ENCODE assay signal across 28 cellular contexts in genomic region chr16:30581462-30581861, GRCh38.
"Had no signal": no experiment of that assay in that cellular context is flagged by ENCODE, and none has a peak within 500 bp of the region (broad histone marks: within the 10 kb centered on the region; RNA-seq: fewer than 3 reads in every experiment).

No MANE protein-coding gene starts in this region.

- H3K4me3 ChIP-seq: adrenal gland, body of pancreas, breast epithelium, MG63, SJSA1 had no signal

- H3K9ac ChIP-seq: SK-N-SH had no signal

- H3K27ac ChIP-seq: adrenal gland, body of pancreas, breast epithelium, SJSA1 had no signal

- ATAC-seq: activated CD8-positive, alpha-beta T cell treated with anti-CD3 and anti-CD28 coated beads for 36 hours; activated naive CD4-positive, alpha-beta T cell treated with anti-CD3 and anti-CD28 coated beads, Interleukin-2, amount 50 U/mL, for 72 hours; body of pancreas; Panc1 had no signal

- DNase-seq: activated CD4-positive, alpha-beta T cell treated with anti-CD3 and anti-CD28 coated beads, Interleukin-2, amount 10 ng/mL, durations not matched to agents 24 days and 14 days; activated CD4-positive, alpha-beta T cell treated with anti-CD3 and anti-CD28 coated beads, Interleukin-2, amount 50 U/mL, for 4 hours; activated CD8-positive, alpha-beta T cell treated with anti-CD3 and anti-CD28 coated beads for 36 hours; activated gamma-delta T cell treated with Interleukin-2 at 50 U/mL for 16 hours; activated naive CD4-positive, alpha-beta T cell treated with anti-CD3 and anti-CD28 coated beads for 36 hours; activated T-cell treated with anti-CD3 and anti-CD28 coated beads, Interleukin-2, amount 50 U/mL, for 24 hours; adrenal gland; caudate nucleus; cerebellar nuclear complex; Karpas-422; MG63; NCI-H1048; NCI-H1105 treated with DMSO at 0.1 percent for 48 hours; NCI-H1436; NCI-H1694; NCI-H2029; NCI-H2107; NCI-H2171; NCI-H510A; NCI-H526; NCI-H774; SHP77 treated with DMSO at 0.1 percent for 48 hours; SK-N-SH had no signal

- H3K27me3 ChIP-seq: adrenal gland, body of pancreas, breast epithelium, MG63, SJSA1 had no signal

- H3K4me2 ChIP-seq: SK-N-SH had no signal

- H3K9me3 ChIP-seq: adrenal gland, body of pancreas, breast epithelium, MG63, SJSA1, SK-N-SH had no signal

- H3K36me3 ChIP-seq: breast epithelium had no signal
